ENCODE assay signal across 19 cellular contexts in the genomic region with DNA sequence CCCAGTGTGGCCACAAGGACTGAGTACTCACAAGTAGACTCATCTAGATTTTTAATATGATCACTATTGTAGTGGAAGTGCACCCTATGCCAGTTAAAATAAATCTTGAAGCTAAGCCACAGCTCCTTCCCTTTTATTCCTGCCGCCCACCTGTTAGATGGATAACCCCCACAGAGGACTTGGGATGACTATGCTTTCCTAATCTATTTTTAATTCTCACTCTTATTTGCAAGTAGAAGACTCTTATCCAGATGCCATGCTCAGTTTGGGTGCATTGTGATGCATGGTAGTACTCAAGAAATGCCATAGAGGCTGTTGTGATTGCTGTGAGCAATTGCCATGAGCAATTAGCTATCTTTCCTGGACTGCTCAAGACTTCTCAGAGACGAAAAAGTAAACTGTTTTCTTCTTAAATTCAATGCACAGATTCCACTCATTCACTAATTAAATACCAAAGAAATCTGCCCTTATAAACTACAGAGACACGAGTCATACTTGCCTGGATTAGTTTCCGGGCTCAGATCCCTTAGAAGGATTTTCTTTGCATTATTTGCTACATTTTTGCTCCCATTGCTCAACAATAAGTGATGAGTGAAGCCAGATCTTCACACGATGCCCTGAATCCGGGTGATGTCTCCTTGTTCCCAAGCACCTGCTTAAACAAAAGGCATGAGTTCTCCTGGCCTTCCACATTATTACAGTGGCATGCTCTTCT.
A peak's percentile ranks its signal among the peaks of the same experiment; 100 is the strongest.
DNase-seq lines count a peak whose midpoint lies in the region; ATAC-seq, FAIRE-seq and TF ChIP-seq lines count a peak whose summit lies in the region.
"Had no signal": no experiment of that assay in that cellular context is flagged by ENCODE, and none has a peak within 500 bp of the region (broad histone marks: within the 10 kb centered on the region; RNA-seq: fewer than 3 reads in every experiment).

No MANE protein-coding gene starts in this region.

- no peak overlapping the region for H3K27ac ChIP-seq in BLaER1
- H3K27ac ChIP-seq in HCT116 (ENCODE audit: low read depth, low read length), result no peak overlapping the region
- H3K27ac ChIP-seq in keratinocyte (ENCODE audit: control insufficient read depth, insufficient read depth, low read length), result no peak overlapping the region
- no peak overlapping the region for H3K27ac ChIP-seq in trophoblast cell (ENCODE audit: low read depth, low read length)
- H3K27ac ChIP-seq: SJSA1 had no signal

- dilution Hi-C loops in keratinocyte (cut with MboI; ENCODE audit: extremely low pct_ligation_motif_present, low sequenced_read_pairs), result no loop called here

- H3K79me1 ChIP-seq in trophoblast cell (ENCODE audit: low read length), result no peaks in the 10 kb centered on the region

- no peak overlapping the region for H2BK120ac ChIP-seq in trophoblast cell (ENCODE audit: insufficient read depth, low read length, poor library complexity)

- CTCF ChIA-PET in HCT116 (lab: Charles Lee) (no interaction called here), WTC11 (lab: Charles Lee) (no interaction called here)

- RAD21 ChIA-PET in HCT116 (lab: Charles Lee; ENCODE audit: low non-redundant PET in 1 of 2, low total read pairs in 2 of 2, uncharacterized antibody in 2 of 2, unreplicated experiment in 2 of 2), result interaction anchor here in 1 of 2 experiments (0.6 kb wide), 1 partner anchor 503 kb away, joined by 3 read pairs; no protein-coding TSS in a partner anchor

- ATAC-seq in HCT116 (peak; percentile 35; the same call in 1 of the 2 replicates), WTC11 (peak; percentile 56), GM18519 (IDR thresholded peaks at IDR 0.05; ENCODE audit: low FRiP score, unreplicated experiment) (no peak)

- no peak overlapping the region for H3K14ac ChIP-seq in trophoblast cell (ENCODE audit: low read length)

- peak; percentile 84 for FAIRE-seq in keratinocyte (lab: Jason Lieb, UNC)

- no peaks in the 10 kb centered on the region for H4K20me1 ChIP-seq in BLaER1
- H4K20me1 ChIP-seq in HCT116 (ENCODE audit: insufficient read depth), result no peaks in the 10 kb centered on the region
- no peaks in the 10 kb centered on the region for H4K20me1 ChIP-seq in keratinocyte (ENCODE audit: control insufficient read depth, extremely low read depth, insufficient read depth, low read length)

- H3K9me1 ChIP-seq in keratinocyte (ENCODE audit: control insufficient read depth, extremely low read depth, insufficient read depth, low read length), result no peaks in the 10 kb centered on the region

- no peak overlapping the region for H2AK5ac ChIP-seq in trophoblast cell (ENCODE audit: low read length)

- H4K12ac ChIP-seq in trophoblast cell (ENCODE audit: low read depth, low read length), result no peak overlapping the region

- no TSS peak for BruUV-seq in HCT116 (replicated peaks; lab: Mats Ljungman, UMichigan)

- H3K27ac Mint-ChIP-seq in WTC11, result no peak overlapping the region; the same call in 1 of the 2 replicates

- no CpG with 5 or more reads among the region's 6 CpGs for WGBS in trophoblast cell (ENCODE audit: extremely low coverage, insufficient coverage, insufficient read length)

- H3K4me2 ChIP-seq in BLaER1 (0 out of 2 replicates have a peak overlapping the region, but pooled peaks have one; percentile 5), HCT116 (ENCODE audit: low read length) (peak overlapping the region; percentile 33; the same call in 1 of the 2 replicates), keratinocyte (ENCODE audit: control insufficient read depth, extremely low read depth, insufficient read depth, low read depth, low read length) (peak overlapping the region; percentile 20), trophoblast cell (ENCODE audit: low read length) (no peak overlapping the region)

- POLR2A ChIA-PET in HCT116 (lab: Charles Lee), result no interaction called here
- POLR2A ChIA-PET in WTC11 (lab: Charles Lee), result no interaction called here

- no peak overlapping the region for H3K18ac ChIP-seq in trophoblast cell (ENCODE audit: low read length)

- no peaks in the 10 kb centered on the region for H3K9me3 ChIP-seq in BLaER1
- H3K9me3 ChIP-seq in HCT116 (ENCODE audit: control insufficient read depth in 1 of 2, insufficient read depth in 1 of 2, low read depth in 1 of 2, low read length in 2 of 2), result no peaks in the 10 kb centered on the region
- no peaks in the 10 kb centered on the region for H3K9me3 ChIP-seq in keratinocyte (ENCODE audit: control insufficient read depth, low read depth, low read length)
- H3K9me3 ChIP-seq in trophoblast cell (ENCODE audit: insufficient read depth, low read depth, low read length), result no peaks in the 10 kb centered on the region
- H3K9me3 ChIP-seq: SJSA1 had no signal

- TF ChIP-seq RAD21 in HCT116 (IDR thresholded peaks at IDR 0.05; ENCODE audit: low read depth), result no peak

- peaks cover 4% of the 10 kb centered on the region; the same call in 1 of the 2 replicates for H3K36me3 Mint-ChIP-seq in WTC11

- no peak overlapping the region for H2BK12ac ChIP-seq in trophoblast cell (ENCODE audit: low read length)

- H3K9ac ChIP-seq in BLaER1 (no peak overlapping the region), HCT116 (ENCODE audit: low read length) (no peak overlapping the region), keratinocyte (ENCODE audit: control insufficient read depth, extremely low read depth, insufficient read depth, low read length) (no peak overlapping the region), trophoblast cell (ENCODE audit: low read length) (no peak overlapping the region)

- no peak overlapping the region for H2BK5ac ChIP-seq in trophoblast cell (ENCODE audit: low read depth, low read length, poor library complexity)

- H3K4ac ChIP-seq in trophoblast cell (ENCODE audit: low read depth, low read length), result no peak overlapping the region

- H3K4me3 ChIP-seq in BLaER1, result no peak overlapping the region
- no peak overlapping the region for H3K4me3 ChIP-seq in HCT116 (replicated peaks in 1 of 2; ENCODE audit: low read depth in 1 of 2, low read length in 2 of 2)
- H3K4me3 ChIP-seq in keratinocyte (ENCODE audit: control insufficient read depth in 2 of 3, extremely low read depth in 1 of 3, insufficient read depth in 2 of 3, low read depth in 1 of 3, low read length in 3 of 3), result no peak overlapping the region
- H3K4me3 ChIP-seq in trophoblast cell (ENCODE audit: low read depth, low read length), result no peak overlapping the region
- H3K4me3 ChIP-seq: SJSA1 had no signal

- TF ChIP-seq POLR2A in HCT116 (IDR thresholded peaks at IDR 0.05; ENCODE audit: borderline replicate concordance, extremely low read depth, insufficient read depth, insufficient read length), result no peak

- H3K4me1 ChIP-seq in BLaER1, result peaks cover 5% of the 10 kb centered on the region; the same call in 1 of the 2 replicates
- H3K4me1 ChIP-seq in HCT116 (ENCODE audit: control insufficient read depth in 1 of 2, insufficient read depth in 2 of 2, low read length in 2 of 2), result peaks cover 14 to 26% of the 10 kb centered on the region in 2 experiments; a peak in 3 of 4 replicates
- H3K4me1 ChIP-seq in keratinocyte (ENCODE audit: control insufficient read depth, extremely low read depth, insufficient read depth, low read length), result peaks cover 21% of the 10 kb centered on the region
- H3K4me1 ChIP-seq in trophoblast cell (ENCODE audit: control insufficient read depth in 1 of 2, insufficient read depth in 2 of 2, low read length in 2 of 2), result no peaks in the 10 kb centered on the region
- H3K4me1 ChIP-seq: SJSA1 had no signal

- no peaks in the 10 kb centered on the region for H3K27me3 ChIP-seq in BLaER1
- H3K27me3 ChIP-seq in HCT116 (ENCODE audit: insufficient read depth, low read length), result no peaks in the 10 kb centered on the region
- H3K27me3 ChIP-seq in keratinocyte (ENCODE audit: control insufficient read depth, extremely low read depth, insufficient read depth, low read length), result no peaks in the 10 kb centered on the region
- H3K27me3 ChIP-seq in trophoblast cell (ENCODE audit: insufficient read depth, low read length), result no peaks in the 10 kb centered on the region
- H3K27me3 ChIP-seq: SJSA1 had no signal

- H3K23ac ChIP-seq in trophoblast cell (ENCODE audit: low read length), result no peak overlapping the region

- TF ChIP-seq CTCF in HCT116 (IDR thresholded peaks at IDR 0.05 in 2 of 3, conservative IDR thresholded peaks at IDR 0.05 in 1 of 3; ENCODE audit: borderline replicate concordance in 1 of 3, insufficient read depth in 1 of 3, low read depth in 2 of 3, low read length in 2 of 3) (no peak), WTC11 (IDR thresholded peaks at IDR 0.05) (no peak), keratinocyte (optimal IDR thresholded peaks at IDR 0.05 in 1 of 3, IDR thresholded peaks at IDR 0.05 in 1 of 3, conservative IDR thresholded peaks at IDR 0.05 in 1 of 3; ENCODE audit: extremely low read depth in 1 of 3, insufficient read depth in 2 of 3, low read length in 3 of 3) (no peak)

- no peak overlapping the region for H4K8ac ChIP-seq in trophoblast cell (ENCODE audit: low read depth, low read length)

- H3K79me2 ChIP-seq in HCT116 (ENCODE audit: insufficient read depth, low read length) (no peaks in the 10 kb centered on the region), keratinocyte (ENCODE audit: control insufficient read depth, insufficient read depth, low read length) (no peaks in the 10 kb centered on the region), trophoblast cell (ENCODE audit: control insufficient read depth, insufficient read depth, low read length, poor library complexity) (no peaks in the 10 kb centered on the region)

- H3K4me1 Mint-ChIP-seq in WTC11, result peaks cover 62% of the 10 kb centered on the region

- intact Hi-C loops in HCT116 (cut with micrococcal nuclease), result no loop called here

- H3K4me3 Mint-ChIP-seq in WTC11, result no peak overlapping the region

- no peaks in the 10 kb centered on the region for H3K36me3 ChIP-seq in BLaER1
- no peaks in the 10 kb centered on the region for H3K36me3 ChIP-seq in HCT116 (ENCODE audit: control insufficient read depth in 1 of 2, insufficient read depth in 2 of 2, low read length in 2 of 2)
- H3K36me3 ChIP-seq in keratinocyte (ENCODE audit: control insufficient read depth in 2 of 2, extremely low read depth in 1 of 2, insufficient read depth in 2 of 2, low read length in 2 of 2), result no peaks in the 10 kb centered on the region
- H3K36me3 ChIP-seq in trophoblast cell (ENCODE audit: control insufficient read depth in 1 of 2, insufficient read depth in 2 of 2, low read length in 2 of 2), result no peaks in the 10 kb centered on the region
- H3K36me3 ChIP-seq: SJSA1 had no signal

- H4K91ac ChIP-seq in trophoblast cell (ENCODE audit: low read depth, low read length), result no peak overlapping the region

- DNase-seq in HCT116 (ENCODE audit: low read depth, low spot score), result no peak
- DNase-seq in WTC11 (ENCODE audit: low spot score), result no peak
- no peak for DNase-seq in keratinocyte (ENCODE audit: low read depth, low spot score)
- no peak for DNase-seq in DMS 273 treated with DMSO at 0.1 percent for 48 hours (lab: John Stamatoyannopoulos, UW)
- DNase-seq in superior temporal gyrus (ENCODE audit: extremely low spot score), result no peak
- DNase-seq in trophoblast cell, result no peak
- DNase-seq: DMS79, IMR-90, Kasumi-1, MM.1S, NCI-H1092 treated with DMSO at 0.1 percent for 48 hours, NCI-H187, NCI-H226, NCI-H526, RPMI8226, SW 1271 had no signal

- H2AFZ ChIP-seq in HCT116 (ENCODE audit: low read depth, low read length, poor library complexity, severe bottlenecking) (peak overlapping the region; percentile 20), keratinocyte (ENCODE audit: control insufficient read depth, low read length) (no peak overlapping the region), trophoblast cell (ENCODE audit: insufficient read depth, low read length, poor library complexity) (no peak overlapping the region)

- H3K9me3 Mint-ChIP-seq in WTC11, result peaks cover 20% of the 10 kb centered on the region

- no peaks in the 10 kb centered on the region for H3K9me2 ChIP-seq in HCT116 (ENCODE audit: insufficient read depth)

- H3K27me3 Mint-ChIP-seq in WTC11 (ENCODE audit: low read depth), result no peaks in the 10 kb centered on the region; the same call in 1 of the 2 replicates
